ENCODE assay signal across 30 cellular contexts in the genomic region with DNA sequence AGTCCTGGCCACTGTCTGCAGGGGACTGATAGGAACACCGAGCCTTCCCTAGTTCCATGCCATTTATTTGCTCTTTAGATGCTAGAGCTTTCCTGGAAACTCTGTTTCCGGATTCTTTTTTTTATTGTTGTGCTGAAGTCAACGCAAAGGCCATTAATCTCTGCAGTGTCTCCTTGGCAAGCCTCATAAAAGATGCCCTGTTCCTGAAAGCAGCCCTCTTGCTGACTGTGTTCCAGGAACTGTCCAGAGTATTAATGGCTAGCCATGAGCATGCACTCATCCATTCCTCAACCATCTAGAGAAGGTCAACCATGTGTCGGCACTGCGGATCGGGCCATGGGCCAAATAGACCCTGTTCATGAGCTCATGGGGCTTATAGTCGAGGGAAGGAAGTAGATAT. TPM values are rescaled to one million over a fixed set of nuclear protein-coding genes. Genes with fewer than 3 reads are reported as not detected.
DNase-seq lines count a peak whose midpoint lies in the region; ATAC-seq and TF ChIP-seq lines count a peak whose summit lies in the region.
"Had no signal": no experiment of that assay in that cellular context is flagged by ENCODE, and none has a peak within 500 bp of the region (broad histone marks: within the 10 kb centered on the region; RNA-seq: fewer than 3 reads in every experiment).

No MANE protein-coding gene starts in this region.

- DNase-seq in LNCaP clone FGC (ENCODE audit: low read depth): peak; percentile 94
- peak; percentile 39 for DNase-seq in left lobe of liver (ENCODE audit: low spot score)
- no peak for DNase-seq in left lung
- DNase-seq: activated CD4-positive, alpha-beta T cell treated with anti-CD3 and anti-CD28 coated beads, Interleukin-2, amount 10 ng/mL, durations not matched to agents 24 days and 14 days; activated gamma-delta T cell treated with Interleukin-2 at 50 U/mL for 16 hours; activated naive CD8-positive, alpha-beta T cell treated with anti-CD3 and anti-CD28 coated beads, Interleukin-2, amount 50 U/mL, for 24 hours; activated T-cell treated with anti-CD3 and anti-CD28 coated beads, Interleukin-2, amount 50 U/mL, for 24 hours; effector CD8-positive, alpha-beta T cell; erythroblast; H7; head of caudate nucleus; kidney; NCI-H1436; NCI-H2081 treated with DMSO at 0.1 percent for 48 hours; NCI-H345; NCI-H774; posterior cingulate gyrus; RPMI8226; stimulated activated CD4-positive, alpha-beta T cell treated with anti-CD3 and anti-CD28 coated beads, Interleukin-15, amount 100 ng/mL, for 24 hours; stimulated activated naive B cell treated with anti-CD40 and anti-IgM and Interleukin-4, amounts not matched to agents 10 μg/mL and 1 μg/mL and 100 μg/mL, for 72 hours had no signal

- H3K9ac ChIP-seq in subcutaneous abdominal adipose tissue (ENCODE audit: low read length in 5 of 5): no peak overlapping the region
- H3K9ac ChIP-seq: neural progenitor cell had no signal

- H3K9me3 ChIP-seq in subcutaneous abdominal adipose tissue (ENCODE audit: control insufficient read depth in 5 of 5, low read length in 5 of 5) (no peaks in the 10 kb centered on the region), left lung (no peaks in the 10 kb centered on the region)
- H3K9me3 ChIP-seq: suprapubic skin, vagina had no signal

- peak overlapping the region; percentile 58 for H3K27ac ChIP-seq in VCaP
- peak overlapping the region; percentile 7 for H3K27ac ChIP-seq in subcutaneous abdominal adipose tissue (ENCODE audit: low read depth, low read length)
- no peak overlapping the region for H3K27ac ChIP-seq in left lung
- H3K27ac ChIP-seq: C4-2B, neural progenitor cell, SK-N-MC, suprapubic skin, vagina had no signal

- peaks cover 0 to 52% (median 17%) of the 10 kb centered on the region in 5 donors for H3K4me1 ChIP-seq in subcutaneous abdominal adipose tissue (ENCODE audit: control insufficient read depth in 5 of 5, insufficient read depth in 5 of 5, low read length in 5 of 5)
- H3K4me1 ChIP-seq in left lung: peaks cover 10 to 18% of the 10 kb centered on the region in 2 donors
- H3K4me1 ChIP-seq: neural progenitor cell had no signal

- no peak for ATAC-seq in left lobe of liver
- ATAC-seq in HG03139 (IDR thresholded peaks at IDR 0.05; ENCODE audit: unreplicated experiment): no peak
- ATAC-seq in GM21576 (IDR thresholded peaks at IDR 0.05; ENCODE audit: unreplicated experiment): no peak
- no peak for ATAC-seq in left lung
- no peak for ATAC-seq in GM19395 (IDR thresholded peaks at IDR 0.05; ENCODE audit: unreplicated experiment)
- ATAC-seq: activated naive CD8-positive, alpha-beta T cell treated with anti-CD3 and anti-CD28 coated beads, Interleukin-2, amount 50 U/mL, for 24 hours; stimulated activated naive B cell treated with anti-CD40 and anti-IgM and Interleukin-4, amounts not matched to agents 10 μg/mL and 1 μg/mL and 100 μg/mL, for 72 hours had no signal

- TF ChIP-seq CTCF in LNCaP clone FGC (IDR thresholded peaks at IDR 0.05; ENCODE audit: control insufficient read depth, extremely low read depth, insufficient read depth) (no peak), VCaP (conservative IDR thresholded peaks at IDR 0.05) (no peak), left lung (IDR thresholded peaks at IDR 0.05) (no peak)

- no peaks in the 10 kb centered on the region for H3K27me3 ChIP-seq in subcutaneous abdominal adipose tissue (ENCODE audit: control insufficient read depth in 5 of 5, insufficient read depth in 4 of 5, low read length in 5 of 5)
- H3K27me3 ChIP-seq in left lung: peaks cover 0 to 4% of the 10 kb centered on the region in 2 donors
- H3K27me3 ChIP-seq: neural progenitor cell, suprapubic skin, vagina had no signal

- intact Hi-C loops in left lung (cut with DNase I): no loop called here

- H3K4me3 ChIP-seq in LNCaP clone FGC (ENCODE audit: low read depth, low read length): no peak overlapping the region
- no peak overlapping the region for H3K4me3 ChIP-seq in subcutaneous abdominal adipose tissue (ENCODE audit: low read depth in 1 of 5, low read length in 5 of 5)
- H3K4me3 ChIP-seq in left lung: no peak overlapping the region
- H3K4me3 ChIP-seq: neural progenitor cell, SK-N-MC, suprapubic skin, vagina had no signal

- H3K36me3 ChIP-seq in subcutaneous abdominal adipose tissue (ENCODE audit: control insufficient read depth in 5 of 5, insufficient read depth in 5 of 5, low read length in 5 of 5) (no peaks in the 10 kb centered on the region), left lung (no peaks in the 10 kb centered on the region)
- H3K36me3 ChIP-seq: neural progenitor cell, suprapubic skin, vagina had no signal

RNA-seq across cellular contexts. Expression of a gene that starts 42.8 kb away (rescaled TPM):
- total RNA-seq in left lobe of liver: 22.8 TPM
- total RNA-seq in left lung: 10 to 100 TPM; 54.7 to 55.5 TPM

Comparison
In these comparisons a context has a peak if more than half of its experiments do, and no peak if none do; other contexts are left out.
1. DNase-seq: peak in LNCaP clone FGC (single experiment) and left lobe of liver (single experiment); none in left lung (0 of 2).
2. H3K27ac ChIP-seq: peak in VCaP (single experiment) and subcutaneous abdominal adipose tissue (single experiment); none in left lung (0 of 2).